Comparison of ENCODE assay signal across 15 cellular contexts in genomic region chr2:57397550-57398360, GRCh38.
"Had no signal": no experiment of that assay in that cellular context is flagged by ENCODE, and none has a peak within 500 bp of the region (broad histone marks: within the 10 kb centered on the region; RNA-seq: fewer than 3 reads in every experiment).

No MANE protein-coding gene starts in this region.

- H3K27ac Mint-ChIP-seq: effector memory CD8-positive, alpha-beta T cell; naive thymus-derived CD4-positive, alpha-beta T cell; nephron progenitor cell had no signal

- H3K27me3 ChIP-seq: esophagus muscularis mucosa, gastroesophageal sphincter, hepatocyte, neutrophil, right atrium auricular region, testis, tibial nerve had no signal

- H3K4me1 Mint-ChIP-seq: naive thymus-derived CD4-positive, alpha-beta T cell; nephron progenitor cell had no signal

- H3K27me3 Mint-ChIP-seq: effector memory CD8-positive, alpha-beta T cell; naive thymus-derived CD4-positive, alpha-beta T cell had no signal

- DNase-seq: effector memory CD8-positive, alpha-beta T cell; mammary epithelial cell; naive thymus-derived CD4-positive, alpha-beta T cell; nephron progenitor cell; small intestine; stimulated activated CD4-positive, alpha-beta T cell treated with anti-CD3 and anti-CD28 coated beads, Interleukin-12 subunit alpha, Interleukin-12 subunit beta, amount 100 ng/mL, for 4 hours; stimulated activated naive CD4-positive, alpha-beta T cell treated with Interleukin-2 at 50 U/mL for 16 hours; testis had no signal

- H3K4me3 ChIP-seq: esophagus muscularis mucosa, gastroesophageal sphincter, hepatocyte, right atrium auricular region, testis, tibial nerve had no signal

- H3K27ac ChIP-seq: epithelial cell of prostate, esophagus muscularis mucosa, gastroesophageal sphincter, hepatocyte, neutrophil, right atrium auricular region, testis, tibial nerve had no signal

- H3K4me1 ChIP-seq: esophagus muscularis mucosa, gastroesophageal sphincter, right atrium auricular region, testis, tibial nerve had no signal

- H3K36me3 ChIP-seq: esophagus muscularis mucosa, gastroesophageal sphincter, neutrophil, right atrium auricular region, tibial nerve had no signal

- H3K4me3 Mint-ChIP-seq: effector memory CD8-positive, alpha-beta T cell; naive thymus-derived CD4-positive, alpha-beta T cell; nephron progenitor cell had no signal

- H3K9me3 ChIP-seq: neutrophil, right atrium auricular region, testis had no signal

- ATAC-seq: effector memory CD8-positive, alpha-beta T cell; gastroesophageal sphincter; naive thymus-derived CD4-positive, alpha-beta T cell had no signal

- H3K36me3 Mint-ChIP-seq: naive thymus-derived CD4-positive, alpha-beta T cell had no signal
